ENCODE assay signal across 2 cellular contexts in the genomic region with DNA sequence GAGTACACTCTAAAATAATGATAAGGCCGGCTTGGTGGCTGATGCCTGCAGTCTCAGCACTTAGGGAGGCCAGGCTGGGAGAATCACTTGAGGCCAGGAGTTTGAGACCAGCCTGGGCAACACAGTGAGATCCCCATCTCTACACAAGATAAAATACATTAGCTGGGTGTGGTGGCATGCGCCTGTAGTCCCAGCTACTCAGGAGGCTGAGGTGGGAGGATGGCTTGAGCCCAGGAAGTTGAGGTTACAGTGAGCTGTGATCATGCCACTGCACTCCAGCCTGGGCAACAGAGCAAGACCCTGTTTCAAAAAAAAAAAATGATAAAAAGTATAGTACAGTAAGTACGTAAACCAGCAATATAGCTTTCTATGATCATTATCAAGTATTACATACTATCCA. TPM values are rescaled to one million over a fixed set of nuclear protein-coding genes. Genes with fewer than 3 reads are reported as not detected.
"Had no signal": no experiment of that assay in that cellular context is flagged by ENCODE, and none has a peak within 500 bp of the region (broad histone marks: within the 10 kb centered on the region; RNA-seq: fewer than 3 reads in every experiment).

No MANE protein-coding gene starts in this region.

RNA-seq across cellular contexts. Expression of a gene that starts 38.0 kb away (rescaled TPM):
- total RNA-seq: HepG2, HT-29 had no signal
- polyA plus RNA-seq: HepG2 had no signal
